In the genomic region with DNA sequence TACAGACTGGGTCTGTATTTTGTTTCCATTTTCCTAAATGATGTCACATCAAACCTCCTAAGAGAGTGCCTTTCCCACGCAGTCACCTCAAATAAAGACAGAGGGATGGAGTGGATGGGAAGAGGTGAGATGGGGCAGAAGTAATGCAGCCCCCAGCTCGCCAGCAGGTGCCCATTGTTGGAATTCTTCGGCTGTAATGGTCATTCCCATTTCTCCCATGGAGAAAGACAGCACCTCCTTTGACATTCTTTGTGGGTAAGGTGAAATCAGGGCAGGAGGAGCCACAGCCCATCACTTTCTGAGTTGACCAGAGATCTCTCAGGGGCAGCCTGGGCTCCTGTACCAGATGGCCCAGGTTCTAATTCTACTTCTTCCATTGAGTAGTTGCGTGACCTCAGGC, we compare ENCODE assay signal across 13 cellular contexts.
DNase-seq lines count a peak whose midpoint lies in the region; ATAC-seq and TF ChIP-seq lines count a peak whose summit lies in the region.
"Had no signal": no experiment of that assay in that cellular context is flagged by ENCODE, and none has a peak within 500 bp of the region (broad histone marks: within the 10 kb centered on the region; RNA-seq: fewer than 3 reads in every experiment).

No MANE protein-coding gene starts in this region.

- H3K4me1 Mint-ChIP-seq in WTC11, result peaks cover 29% of the 10 kb centered on the region
- H3K4me1 Mint-ChIP-seq in neural progenitor cell, result peaks cover 8% of the 10 kb centered on the region
- H3K4me1 Mint-ChIP-seq: CD4-positive, alpha-beta memory T cell had no signal

- H3K4me3 Mint-ChIP-seq in WTC11 (no peak overlapping the region), neural progenitor cell (no peak overlapping the region)
- H3K4me3 Mint-ChIP-seq: CD4-positive, alpha-beta memory T cell; H9 had no signal

- H3K9ac ChIP-seq in neural progenitor cell, result no peak overlapping the region

- no peaks in the 10 kb centered on the region for H4K20me1 ChIP-seq in neural progenitor cell (ENCODE audit: low read depth)

- peaks cover 22% of the 10 kb centered on the region for H3K4me1 ChIP-seq in neural progenitor cell

- H3F3A ChIP-seq in neural progenitor cell (ENCODE audit: low read depth), result peaks cover 4% of the 10 kb centered on the region

- no peak overlapping the region for H2AFZ ChIP-seq in neural progenitor cell (replicated peaks)

- H3K36me3 Mint-ChIP-seq in WTC11, result no peaks in the 10 kb centered on the region
- H3K36me3 Mint-ChIP-seq in neural progenitor cell, result peaks cover 21% of the 10 kb centered on the region
- H3K36me3 Mint-ChIP-seq: CD4-positive, alpha-beta memory T cell had no signal

- ATAC-seq in WTC11 (peak; percentile 68), GM18873 (IDR thresholded peaks at IDR 0.05; ENCODE audit: low FRiP score, unreplicated experiment) (no peak)
- ATAC-seq: HCT116 had no signal

- no peaks in the 10 kb centered on the region for H3K36me3 ChIP-seq in neural progenitor cell

- CTCF ChIA-PET in WTC11 (lab: Charles Lee), result no interaction called here

- H3K27me3 Mint-ChIP-seq in WTC11 (ENCODE audit: low read depth) (peaks cover 49% of the 10 kb centered on the region), neural progenitor cell (ENCODE audit: insufficient read depth, low read depth) (no peaks in the 10 kb centered on the region)

- H3K4me2 ChIP-seq in neural progenitor cell, result no peak overlapping the region

- H3K9me3 Mint-ChIP-seq in WTC11 (peaks cover 16% of the 10 kb centered on the region), neural progenitor cell (peaks cover 13% of the 10 kb centered on the region)

- H3K27me3 ChIP-seq in neural progenitor cell, result no peaks in the 10 kb centered on the region

- no peak for DNase-seq in WTC11 (ENCODE audit: low spot score)
- peak; percentile 38 for DNase-seq in glomerular visceral epithelial cell (ENCODE audit: extremely low spot score)
- DNase-seq in neural progenitor cell (ENCODE audit: low spot score), result peak; percentile 20
- no peak for DNase-seq in cerebellum (ENCODE audit: low spot score)
- DNase-seq in NCI-H2029 (lab: John Stamatoyannopoulos, UW), result no peak
- DNase-seq: C1 segment of cervical spinal cord; CD4-positive, alpha-beta memory T cell; COR-L47; DMS153; DND-41; H9 had no signal

- TF ChIP-seq CTCF in WTC11 (IDR thresholded peaks at IDR 0.05), result no peak
- TF ChIP-seq CTCF in neural progenitor cell (IDR thresholded peaks at IDR 0.05), result no peak

- no peaks in the 10 kb centered on the region for H3K79me2 ChIP-seq in neural progenitor cell (ENCODE audit: low read depth)

- H3K27ac Mint-ChIP-seq in WTC11 (no peak overlapping the region), neural progenitor cell (no peak overlapping the region)
- H3K27ac Mint-ChIP-seq: CD4-positive, alpha-beta memory T cell; H9 had no signal

- H3K4me3 ChIP-seq in neural progenitor cell, result no peak overlapping the region

- H3K9me3 ChIP-seq in neural progenitor cell (ENCODE audit: low read depth), result no peaks in the 10 kb centered on the region

- H3K27ac ChIP-seq in neural progenitor cell, result peak overlapping the region; percentile 8

- POLR2A ChIA-PET in WTC11 (lab: Charles Lee), result no interaction called here

TF ChIP-seq in WTC11, 78 proteins besides CTCF, POLR2A, EP300 and RAD21:
- TF ChIP-seq TP53 (CRISPR knock-in tag; IDR thresholded peaks at IDR 0.05) (no peak), NR3C1 (CRISPR knock-in tag; conservative IDR thresholded peaks at IDR 0.05; ENCODE audit: low read depth) (no peak), ZBTB21 (CRISPR knock-in tag; IDR thresholded peaks at IDR 0.05; ENCODE audit: borderline replicate concordance) (no peak), MXD4 (CRISPR knock-in tag; IDR thresholded peaks at IDR 0.05; ENCODE audit: borderline replicate concordance) (no peak), NFATC4 (CRISPR knock-in tag; IDR thresholded peaks at IDR 0.05) (no peak), OVOL2 (CRISPR knock-in tag; IDR thresholded peaks at IDR 0.05; ENCODE audit: borderline replicate concordance) (no peak), TEAD4 (CRISPR knock-in tag; IDR thresholded peaks at IDR 0.05) (no peak), ZNF416 (CRISPR knock-in tag; IDR thresholded peaks at IDR 0.05) (no peak), CREM (CRISPR knock-in tag; IDR thresholded peaks at IDR 0.05) (no peak), EMX1 (CRISPR knock-in tag; IDR thresholded peaks at IDR 0.05) (no peak)
- TF ChIP-seq, protein P1, sequence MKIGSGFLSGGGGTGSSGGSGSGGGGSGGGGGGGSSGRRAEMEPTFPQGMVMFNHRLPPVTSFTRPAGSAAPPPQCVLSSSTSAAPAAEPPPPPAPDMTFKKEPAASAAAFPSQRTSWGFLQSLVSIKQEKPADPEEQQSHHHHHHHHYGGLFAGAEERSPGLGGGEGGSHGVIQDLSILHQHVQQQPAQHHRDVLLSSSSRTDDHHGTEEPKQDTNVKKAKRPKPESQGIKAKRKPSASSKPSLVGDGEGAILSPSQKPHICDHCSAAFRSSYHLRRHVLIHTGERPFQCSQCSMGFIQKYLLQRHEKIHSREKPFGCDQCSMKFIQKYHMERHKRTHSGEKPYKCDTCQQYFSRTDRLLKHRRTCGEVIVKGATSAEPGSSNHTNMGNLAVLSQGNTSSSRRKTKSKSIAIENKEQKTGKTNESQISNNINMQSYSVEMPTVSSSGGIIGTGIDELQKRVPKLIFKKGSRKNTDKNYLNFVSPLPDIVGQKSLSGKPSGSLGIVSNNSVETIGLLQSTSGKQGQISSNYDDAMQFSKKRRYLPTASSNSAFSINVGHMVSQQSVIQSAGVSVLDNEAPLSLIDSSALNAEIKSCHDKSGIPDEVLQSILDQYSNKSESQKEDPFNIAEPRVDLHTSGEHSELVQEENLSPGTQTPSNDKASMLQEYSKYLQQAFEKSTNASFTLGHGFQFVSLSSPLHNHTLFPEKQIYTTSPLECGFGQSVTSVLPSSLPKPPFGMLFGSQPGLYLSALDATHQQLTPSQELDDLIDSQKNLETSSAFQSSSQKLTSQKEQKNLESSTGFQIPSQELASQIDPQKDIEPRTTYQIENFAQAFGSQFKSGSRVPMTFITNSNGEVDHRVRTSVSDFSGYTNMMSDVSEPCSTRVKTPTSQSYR (CRISPR knock-in tag; IDR thresholded peaks at IDR 0.05), result no peak
- TF ChIP-seq, protein P2, sequence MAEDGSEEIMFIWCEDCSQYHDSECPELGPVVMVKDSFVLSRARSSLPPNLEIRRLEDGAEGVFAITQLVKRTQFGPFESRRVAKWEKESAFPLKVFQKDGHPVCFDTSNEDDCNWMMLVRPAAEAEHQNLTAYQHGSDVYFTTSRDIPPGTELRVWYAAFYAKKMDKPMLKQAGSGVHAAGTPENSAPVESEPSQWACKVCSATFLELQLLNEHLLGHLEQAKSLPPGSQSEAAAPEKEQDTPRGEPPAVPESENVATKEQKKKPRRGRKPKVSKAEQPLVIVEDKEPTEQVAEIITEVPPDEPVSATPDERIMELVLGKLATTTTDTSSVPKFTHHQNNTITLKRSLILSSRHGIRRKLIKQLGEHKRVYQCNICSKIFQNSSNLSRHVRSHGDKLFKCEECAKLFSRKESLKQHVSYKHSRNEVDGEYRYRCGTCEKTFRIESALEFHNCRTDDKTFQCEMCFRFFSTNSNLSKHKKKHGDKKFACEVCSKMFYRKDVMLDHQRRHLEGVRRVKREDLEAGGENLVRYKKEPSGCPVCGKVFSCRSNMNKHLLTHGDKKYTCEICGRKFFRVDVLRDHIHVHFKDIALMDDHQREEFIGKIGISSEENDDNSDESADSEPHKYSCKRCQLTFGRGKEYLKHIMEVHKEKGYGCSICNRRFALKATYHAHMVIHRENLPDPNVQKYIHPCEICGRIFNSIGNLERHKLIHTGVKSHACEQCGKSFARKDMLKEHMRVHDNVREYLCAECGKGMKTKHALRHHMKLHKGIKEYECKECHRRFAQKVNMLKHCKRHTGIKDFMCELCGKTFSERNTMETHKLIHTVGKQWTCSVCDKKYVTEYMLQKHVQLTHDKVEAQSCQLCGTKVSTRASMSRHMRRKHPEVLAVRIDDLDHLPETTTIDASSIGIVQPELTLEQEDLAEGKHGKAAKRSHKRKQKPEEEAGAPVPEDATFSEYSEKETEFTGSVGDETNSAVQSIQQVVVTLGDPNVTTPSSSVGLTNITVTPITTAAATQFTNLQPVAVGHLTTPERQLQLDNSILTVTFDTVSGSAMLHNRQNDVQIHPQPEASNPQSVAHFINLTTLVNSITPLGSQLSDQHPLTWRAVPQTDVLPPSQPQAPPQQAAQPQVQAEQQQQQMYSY (CRISPR knock-in tag; IDR thresholded peaks at IDR 0.05), result no peak
- TF ChIP-seq, protein P3, sequence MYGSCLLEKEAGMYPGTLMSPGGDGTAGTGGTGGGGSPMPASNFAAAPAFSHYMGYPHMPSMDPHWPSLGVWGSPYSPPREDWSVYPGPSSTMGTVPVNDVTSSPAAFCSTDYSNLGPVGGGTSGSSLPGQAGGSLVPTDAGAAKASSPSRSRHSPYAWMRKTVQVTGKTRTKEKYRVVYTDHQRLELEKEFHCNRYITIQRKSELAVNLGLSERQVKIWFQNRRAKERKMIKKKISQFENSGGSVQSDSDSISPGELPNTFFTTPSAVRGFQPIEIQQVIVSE (CRISPR knock-in tag; IDR thresholded peaks at IDR 0.05; ENCODE audit: borderline replicate concordance), result no peak
- TF ChIP-seq, protein P4, sequence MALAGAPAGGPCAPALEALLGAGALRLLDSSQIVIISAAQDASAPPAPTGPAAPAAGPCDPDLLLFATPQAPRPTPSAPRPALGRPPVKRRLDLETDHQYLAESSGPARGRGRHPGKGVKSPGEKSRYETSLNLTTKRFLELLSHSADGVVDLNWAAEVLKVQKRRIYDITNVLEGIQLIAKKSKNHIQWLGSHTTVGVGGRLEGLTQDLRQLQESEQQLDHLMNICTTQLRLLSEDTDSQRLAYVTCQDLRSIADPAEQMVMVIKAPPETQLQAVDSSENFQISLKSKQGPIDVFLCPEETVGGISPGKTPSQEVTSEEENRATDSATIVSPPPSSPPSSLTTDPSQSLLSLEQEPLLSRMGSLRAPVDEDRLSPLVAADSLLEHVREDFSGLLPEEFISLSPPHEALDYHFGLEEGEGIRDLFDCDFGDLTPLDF (CRISPR knock-in tag; IDR thresholded peaks at IDR 0.05), result no peak
- TF ChIP-seq, protein P5, sequence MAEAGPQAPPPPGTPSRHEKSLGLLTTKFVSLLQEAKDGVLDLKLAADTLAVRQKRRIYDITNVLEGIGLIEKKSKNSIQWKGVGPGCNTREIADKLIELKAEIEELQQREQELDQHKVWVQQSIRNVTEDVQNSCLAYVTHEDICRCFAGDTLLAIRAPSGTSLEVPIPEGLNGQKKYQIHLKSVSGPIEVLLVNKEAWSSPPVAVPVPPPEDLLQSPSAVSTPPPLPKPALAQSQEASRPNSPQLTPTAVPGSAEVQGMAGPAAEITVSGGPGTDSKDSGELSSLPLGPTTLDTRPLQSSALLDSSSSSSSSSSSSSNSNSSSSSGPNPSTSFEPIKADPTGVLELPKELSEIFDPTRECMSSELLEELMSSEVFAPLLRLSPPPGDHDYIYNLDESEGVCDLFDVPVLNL (CRISPR knock-in tag; IDR thresholded peaks at IDR 0.05; ENCODE audit: borderline replicate concordance, low read depth), result no peak
TF ChIP-seq in WTC11: peak in this region for 0.

Comparison
In these comparisons a context has a peak if more than half of its experiments do, and no peak if none do; other contexts are left out.
1. DNase-seq: peak in glomerular visceral epithelial cell (single experiment) and neural progenitor cell (single experiment); none in WTC11 (single experiment), cerebellum (single experiment) and NCI-H2029 (single experiment).